21 cellular contexts compared by ENCODE assay signal in the genomic region with DNA sequence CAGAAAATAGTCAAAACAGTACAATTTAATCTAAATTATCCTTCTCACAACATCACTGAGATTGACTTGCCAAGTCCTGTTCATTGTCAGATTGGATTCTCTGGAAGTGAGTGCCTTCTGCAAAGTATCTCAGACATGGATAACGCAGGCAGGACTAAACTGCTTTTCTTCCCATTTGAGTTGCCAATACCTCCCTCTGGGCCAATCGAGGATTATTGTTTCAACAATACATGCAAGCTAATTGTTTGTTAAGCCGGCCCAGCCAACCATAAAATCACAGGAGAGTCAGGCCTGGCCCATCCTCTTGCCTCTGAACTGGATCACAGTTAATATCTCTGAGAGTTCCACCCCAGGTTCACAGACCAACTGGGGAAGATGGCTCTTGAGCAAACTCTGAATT.
DNase-seq lines count a peak whose midpoint lies in the region; ATAC-seq and TF ChIP-seq lines count a peak whose summit lies in the region.
"Had no signal": no experiment of that assay in that cellular context is flagged by ENCODE, and none has a peak within 500 bp of the region (broad histone marks: within the 10 kb centered on the region; RNA-seq: fewer than 3 reads in every experiment).

No MANE protein-coding gene starts in this region.

- in situ Hi-C loops in brain microvascular endothelial cell (cut with HindIII; ENCODE audit: low pct_ligation_motif_present, low sequenced_read_pairs) = no loop called here

- H3K36me3 Mint-ChIP-seq in naive thymus-derived CD8-positive, alpha-beta T cell = no peaks in the 10 kb centered on the region
- H3K36me3 Mint-ChIP-seq: CD8-positive, alpha-beta memory T cell had no signal

- H3K4me3 Mint-ChIP-seq in naive thymus-derived CD8-positive, alpha-beta T cell = no peak overlapping the region
- H3K4me3 Mint-ChIP-seq: CD8-positive, alpha-beta memory T cell had no signal

- no peaks in the 10 kb centered on the region for H3K4me1 Mint-ChIP-seq in naive thymus-derived CD8-positive, alpha-beta T cell

- H3K4me1 ChIP-seq in BE2C = peaks cover 32% of the 10 kb centered on the region
- peaks cover 9% of the 10 kb centered on the region for H3K4me1 ChIP-seq in mesodermal cell (ENCODE audit: control insufficient read depth, insufficient read depth, low read length, poor library complexity, severe bottlenecking)

- 68 to 71% methylated on average over 3 of the region's 3 CpGs for WGBS in mesodermal cell (ENCODE audit: insufficient coverage in 2 of 2), 2 experiments

- POLR2A ChIA-PET in naive thymus-derived CD8-positive, alpha-beta T cell (lab: Charles Lee) = no interaction called here

- DNase-seq in BE2C (peak; percentile 50), COR-L47 (lab: John Stamatoyannopoulos, UW) (peak; percentile 36), NCI-H82 treated with DMSO at 0.1 percent for 48 hours (lab: John Stamatoyannopoulos, UW; ENCODE audit: unreplicated experiment) (peak; percentile 16), brain microvascular endothelial cell (no peak), DMS153 (lab: John Stamatoyannopoulos, UW) (no peak), NCI-H2029 treated with DMSO at 0.1 percent for 48 hours (lab: John Stamatoyannopoulos, UW) (no peak)
- no peak for DNase-seq in naive thymus-derived CD8-positive, alpha-beta T cell
- DNase-seq: AML-193; C1 segment of cervical spinal cord; CD8-positive, alpha-beta memory T cell; Kasumi-1; NCI-H1436 treated with DMSO at 0.1 percent for 48 hours; NCI-H2029; NCI-H2171; NCI-H510A treated with DMSO at 0.1 percent for 48 hours; SHP77 had no signal

- no peaks in the 10 kb centered on the region for H3K27me3 ChIP-seq in BE2C
- H3K27me3 ChIP-seq in brain microvascular endothelial cell (replicated peaks) = no peaks in the 10 kb centered on the region

- H3K9me3 ChIP-seq in BE2C (no peaks in the 10 kb centered on the region), mesodermal cell (ENCODE audit: control insufficient read depth, low read length) (no peaks in the 10 kb centered on the region)
- H3K9me3 ChIP-seq: A549 had no signal

- no peaks in the 10 kb centered on the region for H3K36me3 ChIP-seq in BE2C
- no peaks in the 10 kb centered on the region for H3K36me3 ChIP-seq in mesodermal cell (ENCODE audit: control insufficient read depth, insufficient read depth, low read length)
- H3K36me3 ChIP-seq in brain microvascular endothelial cell (replicated peaks) = no peaks in the 10 kb centered on the region

- no peak for ATAC-seq in naive thymus-derived CD8-positive, alpha-beta T cell
- ATAC-seq: A549, HepG2, Panc1 had no signal

- H3K27ac Mint-ChIP-seq in naive thymus-derived CD8-positive, alpha-beta T cell = no peak overlapping the region
- H3K27ac Mint-ChIP-seq: CD8-positive, alpha-beta memory T cell had no signal

- peaks cover 2 to 9% (median 7%) of the 10 kb centered on the region in 5 donors for H3K27me3 Mint-ChIP-seq in naive thymus-derived CD8-positive, alpha-beta T cell

- H3K9me3 Mint-ChIP-seq in naive thymus-derived CD8-positive, alpha-beta T cell = no peaks in the 10 kb centered on the region
- H3K9me3 Mint-ChIP-seq: CD8-positive, alpha-beta memory T cell had no signal

- TF ChIP-seq CTCF in BE2C (IDR thresholded peaks at IDR 0.05; ENCODE audit: low read depth, low read length) (no peak), brain microvascular endothelial cell (IDR thresholded peaks at IDR 0.05; ENCODE audit: low read depth, low read length, missing control alignments) (no peak)

- H3K4me3 ChIP-seq in BE2C (ENCODE audit: low read depth, low read length) = no peak overlapping the region
- no peak overlapping the region for H3K4me3 ChIP-seq in mesodermal cell (ENCODE audit: extremely low read depth, insufficient read depth, low read length, poor library complexity, severe bottlenecking)
- H3K4me3 ChIP-seq in brain microvascular endothelial cell (ENCODE audit: low read depth, low read length) = no peak overlapping the region
- H3K4me3 ChIP-seq: A549 had no signal

- H3K27ac ChIP-seq in mesodermal cell (ENCODE audit: low read depth, low read length, severe bottlenecking) = peak overlapping the region; percentile 11
- no peak overlapping the region for H3K27ac ChIP-seq in brain microvascular endothelial cell
- H3K27ac ChIP-seq: A549, RWPE1 had no signal

Comparison
In these comparisons a context has a peak if more than half of its experiments do, and no peak if none do; other contexts are left out.
1. DNase-seq: peak in BE2C (single experiment), COR-L47 (single experiment) and NCI-H82 treated with DMSO at 0.1 percent for 48 hours (single experiment); none in naive thymus-derived CD8-positive, alpha-beta T cell (0 of 10), brain microvascular endothelial cell (single experiment), DMS153 (single experiment) and NCI-H2029 treated with DMSO at 0.1 percent for 48 hours (single experiment).